ENCODE assay signal across 11 cellular contexts in genomic region chr3:156818890-156819289, GRCh38. TPM values are rescaled to one million over a fixed set of nuclear protein-coding genes. Genes with fewer than 3 reads are reported as not detected.
DNase-seq lines count a peak whose midpoint lies in the region; ATAC-seq, FAIRE-seq and TF ChIP-seq lines count a peak whose summit lies in the region.
"Had no signal": no experiment of that assay in that cellular context is flagged by ENCODE, and none has a peak within 500 bp of the region (broad histone marks: within the 10 kb centered on the region; RNA-seq: fewer than 3 reads in every experiment).

No MANE protein-coding gene starts in this region.

- H3K36me3 Mint-ChIP-seq in activated naive CD4-positive, alpha-beta T cell treated with anti-CD3 and anti-CD28 coated beads, Interleukin-2, amount 50 U/mL, for 72 hours = peaks cover 17 to 20% of the 10 kb centered on the region in 2 donors
- H3K36me3 Mint-ChIP-seq: WTC11 had no signal

- H3K4me3 ChIP-seq in DOHH2 (ENCODE audit: low read length) (peak overlapping the region; percentile 54), uterus (no peak overlapping the region)
- H3K4me3 ChIP-seq: cardiac muscle cell, prostate gland had no signal

- intact Hi-C loops in uterus (cut with DNase I; ENCODE audit: low total_unique reads) = loop anchor here (10.0 kb wide), 1 partner anchor 144 kb away; the partner anchor contains the start of gene TIPARP

- peaks cover 30% of the 10 kb centered on the region for H3K79me2 ChIP-seq in DOHH2 (ENCODE audit: control insufficient read depth, low read length)

- H3K4me1 ChIP-seq in DOHH2 (ENCODE audit: control insufficient read depth, low read length) (peaks cover 77% of the 10 kb centered on the region), uterus (peaks cover 0 to 7% of the 10 kb centered on the region in 2 donors)

- peaks cover 47% of the 10 kb centered on the region for H3F3A ChIP-seq in DOHH2 (ENCODE audit: control insufficient read depth, insufficient read depth)

- H3K36me3 ChIP-seq in DOHH2 (ENCODE audit: control insufficient read depth, low read length) (peaks cover 14% of the 10 kb centered on the region; the same call in 1 of the 2 replicates), uterus (no peaks in the 10 kb centered on the region)
- H3K36me3 ChIP-seq: cardiac muscle cell, prostate gland had no signal

- FAIRE-seq in HTR-8/SVneo (lab: Jason Lieb, UNC) = no peak

- H3K27me3 ChIP-seq in DOHH2 (ENCODE audit: control insufficient read depth, low read length) = no peaks in the 10 kb centered on the region
- no peaks in the 10 kb centered on the region for H3K27me3 ChIP-seq in uterus

- H3K9me2 ChIP-seq in DOHH2 (replicated peaks; ENCODE audit: control insufficient read depth, low read length) = no peaks in the 10 kb centered on the region

- DNase-seq in HTR-8/SVneo (ENCODE audit: insufficient read length, low spot score) (peak; percentile 70), myocyte (ENCODE audit: low read depth) (peak; percentile 56), C1 segment of cervical spinal cord (lab: John Stamatoyannopoulos, UW) (no peak), uterus (no peak), nucleus accumbens (lab: John Stamatoyannopoulos, UW) (no peak)
- DNase-seq in activated naive CD4-positive, alpha-beta T cell treated with anti-CD3 and anti-CD28 coated beads, Interleukin-2, amount 50 U/mL, for 72 hours (ENCODE audit: low spot score in 2 of 2) = no peak

- peak overlapping the region; percentile 48 to 99 for H3K27ac Mint-ChIP-seq in activated naive CD4-positive, alpha-beta T cell treated with anti-CD3 and anti-CD28 coated beads, Interleukin-2, amount 50 U/mL, for 72 hours
- H3K27ac Mint-ChIP-seq: WTC11 had no signal

- TF ChIP-seq CTCF in DOHH2 (IDR thresholded peaks at IDR 0.05; ENCODE audit: low read depth, low read length, poor library complexity, severe bottlenecking) (no peak), uterus (IDR thresholded peaks at IDR 0.05) (no peak)

- TF ChIP-seq POLR2A in uterus (IDR thresholded peaks at IDR 0.05) = no peak

- H3K9me3 ChIP-seq in DOHH2 (ENCODE audit: control insufficient read depth, insufficient read depth, low read length) (no peaks in the 10 kb centered on the region), uterus (no peaks in the 10 kb centered on the region)
- H3K9me3 ChIP-seq: prostate gland had no signal

- H3K9me3 Mint-ChIP-seq in activated naive CD4-positive, alpha-beta T cell treated with anti-CD3 and anti-CD28 coated beads, Interleukin-2, amount 50 U/mL, for 72 hours = peaks cover 0 to 12% of the 10 kb centered on the region in 2 donors
- H3K9me3 Mint-ChIP-seq: WTC11 had no signal

- ATAC-seq in activated naive CD4-positive, alpha-beta T cell treated with anti-CD3 and anti-CD28 coated beads, Interleukin-2, amount 50 U/mL, for 72 hours = no peak
- no peak for ATAC-seq in HG03139 (IDR thresholded peaks at IDR 0.05; ENCODE audit: unreplicated experiment)
- ATAC-seq: WTC11 had no signal

- H3K4me2 ChIP-seq in DOHH2 (ENCODE audit: low read length) = peak overlapping the region; percentile 91

- H4K20me1 ChIP-seq in DOHH2 (ENCODE audit: control insufficient read depth, insufficient read depth, low read depth, low read length) = no peaks in the 10 kb centered on the region

- peak overlapping the region; percentile 91 for H3K27ac ChIP-seq in DOHH2 (ENCODE audit: low read depth, low read length)
- no peak overlapping the region for H3K27ac ChIP-seq in uterus
- H3K27ac ChIP-seq: cardiac muscle cell had no signal

RNA-seq across cellular contexts. Expression of gene LEKR1, which starts 7.3 kb away (rescaled TPM):
- 1 to 10 TPM; 1.0 to 1.1 TPM for total RNA-seq in activated naive CD4-positive, alpha-beta T cell treated with anti-CD3 and anti-CD28 coated beads, Interleukin-2, amount 50 U/mL, for 72 hours
- 0.68 and 1.3 TPM in 2 replicates for total RNA-seq in myocyte
- polyA plus RNA-seq in myocyte (2012) = 0.73 TPM
- total RNA-seq in uterus = 1 to 10 TPM in 2 of 4 donors, under 1 TPM in 1, not detected in 1; 0.26 to 4.8 (median 2.8) TPM

Comparison
In these comparisons a context has a peak if more than half of its experiments do, and no peak if none do; other contexts are left out.
1. DNase-seq: peak in HTR-8/SVneo (single experiment) and myocyte (single experiment); none in activated naive CD4-positive, alpha-beta T cell treated with anti-CD3 and anti-CD28 coated beads, Interleukin-2, amount 50 U/mL, for 72 hours (0 of 2), C1 segment of cervical spinal cord (0 of 14), uterus (0 of 2) and nucleus accumbens (0 of 56).